Comparison of ENCODE assay signal across 8 cellular contexts in genomic region chr20:37346526-37347346, GRCh38. TPM values are rescaled to one million over a fixed set of nuclear protein-coding genes. Genes with fewer than 3 reads are reported as not detected.
DNase-seq lines count a peak whose midpoint lies in the region; ATAC-seq and TF ChIP-seq lines count a peak whose summit lies in the region.

No MANE protein-coding gene starts in this region.

- peak overlapping the region; percentile 54 to 79 (median 70); a peak in 20 of 22 replicates for H3K27ac ChIP-seq in BLaER1 treated with 17β-estradiol and CSF1 and Interleukin-3, amounts not matched to agents 10 nM and 100 nM
- H3K27ac ChIP-seq in Karpas-422 (ENCODE audit: low read length) (peak overlapping the region; percentile 87), neural cell (ENCODE audit: low read length) (no peak overlapping the region)

- no peak for TF ChIP-seq EP300 in neural cell (conservative IDR thresholded peaks at IDR 0.05; ENCODE audit: poor library complexity, severe bottlenecking)

- H3K4me2 ChIP-seq in BLaER1 treated with 17β-estradiol and CSF1 and Interleukin-3, amounts not matched to agents 10 nM and 100 nM = peak overlapping the region; percentile 86 to 99 (median 96)
- peak overlapping the region; percentile 72 for H3K4me2 ChIP-seq in Karpas-422 (ENCODE audit: low read depth, low read length, poor library complexity, severe bottlenecking)
- peak overlapping the region; percentile 89 for H3K4me2 ChIP-seq in neural cell (ENCODE audit: low read length)

- H3K36me3 ChIP-seq in BLaER1 treated with 17β-estradiol and CSF1 and Interleukin-3, amounts not matched to agents 10 nM and 100 nM = peaks cover 2 to 24% (median 13%) of the 10 kb centered on the region in 11 experiments; a peak in 17 of 22 replicates
- H3K36me3 ChIP-seq in Karpas-422 (ENCODE audit: insufficient read depth, low read length) (0 out of 2 replicates have a peak, but pooled peaks cover 8% of the 10 kb centered on the region), neural cell (ENCODE audit: insufficient read depth, low read length) (no peaks in the 10 kb centered on the region)

- intact Hi-C loops in head of caudate nucleus (cut with DNase I) = no loop called here

- H3F3A ChIP-seq in neural cell (ENCODE audit: insufficient read depth, low read length, poor library complexity, severe bottlenecking) = no peaks in the 10 kb centered on the region

- ATAC-seq in left lobe of liver = no peak

- peaks cover 58 to 86% (median 78%) of the 10 kb centered on the region in 10 experiments for H3K4me1 ChIP-seq in BLaER1 treated with 17β-estradiol and CSF1 and Interleukin-3, amounts not matched to agents 10 nM and 100 nM
- H3K4me1 ChIP-seq in Karpas-422 (ENCODE audit: low read length) = peaks cover 62% of the 10 kb centered on the region

- peaks cover 32 to 50% (median 49%) of the 10 kb centered on the region in 11 experiments; a peak in 21 of 22 replicates for H4K20me1 ChIP-seq in BLaER1 treated with 17β-estradiol and CSF1 and Interleukin-3, amounts not matched to agents 10 nM and 100 nM
- H4K20me1 ChIP-seq in Karpas-422 (ENCODE audit: insufficient read depth, low read depth, low read length) (peaks cover 19% of the 10 kb centered on the region), neural cell (ENCODE audit: insufficient read depth) (no peaks in the 10 kb centered on the region)

- no peak for TF ChIP-seq RAD21 in neural cell (conservative IDR thresholded peaks at IDR 0.05)

- DNase-seq in Karpas-422 = no peak
- no peak for DNase-seq in epithelial cell of proximal tubule (ENCODE audit: low read depth)
- DNase-seq in left lobe of liver (ENCODE audit: low spot score) = no peak
- DNase-seq in MV-4-11 (lab: John Stamatoyannopoulos, UW) = no peak
- DNase-seq in central memory CD4-positive, alpha-beta T cell = no peak
- no peak for DNase-seq in head of caudate nucleus

- peak overlapping the region; percentile 52 to 76 (median 67) for H3K4me3 ChIP-seq in BLaER1 treated with 17β-estradiol and CSF1 and Interleukin-3, amounts not matched to agents 10 nM and 100 nM
- H3K4me3 ChIP-seq in Karpas-422 (ENCODE audit: low read length) (peak overlapping the region; percentile 83), epithelial cell of proximal tubule (ENCODE audit: low read depth, low read length) (peak overlapping the region; percentile 54), neural cell (ENCODE audit: low read length) (peak overlapping the region; percentile 81)

- no peaks in the 10 kb centered on the region for H3K9me3 ChIP-seq in BLaER1 treated with 17β-estradiol and CSF1 and Interleukin-3, amounts not matched to agents 10 nM and 100 nM (replicated peaks in 1 of 11)
- H3K9me3 ChIP-seq in Karpas-422 (ENCODE audit: low read length) (no peaks in the 10 kb centered on the region), neural cell (ENCODE audit: low read length) (no peaks in the 10 kb centered on the region)

- no peak overlapping the region for H2AFZ ChIP-seq in Karpas-422 (ENCODE audit: low read length)
- no peak overlapping the region for H2AFZ ChIP-seq in neural cell (ENCODE audit: low read depth, low read length)

- H3K27me3 ChIP-seq in BLaER1 treated with 17β-estradiol and CSF1 and Interleukin-3, amounts not matched to agents 10 nM and 100 nM = no peaks in the 10 kb centered on the region
- H3K27me3 ChIP-seq in Karpas-422 (ENCODE audit: low read length) (no peaks in the 10 kb centered on the region), neural cell (ENCODE audit: insufficient read depth, low read depth, low read length) (no peaks in the 10 kb centered on the region)

- peaks cover 52% of the 10 kb centered on the region for H3K79me2 ChIP-seq in Karpas-422 (ENCODE audit: low read length)
- H3K79me2 ChIP-seq in neural cell (replicated peaks; ENCODE audit: insufficient read depth, low read length) = peaks cover 50% of the 10 kb centered on the region

- H3K9me2 ChIP-seq in Karpas-422 (replicated peaks; ENCODE audit: insufficient read depth, low read length) (no peaks in the 10 kb centered on the region), neural cell (ENCODE audit: insufficient read depth, low read length) (no peaks in the 10 kb centered on the region)

- peak overlapping the region; percentile 75 to 85 (median 82) for H3K9ac ChIP-seq in BLaER1 treated with 17β-estradiol and CSF1 and Interleukin-3, amounts not matched to agents 10 nM and 100 nM
- peak overlapping the region; percentile 83 for H3K9ac ChIP-seq in Karpas-422 (ENCODE audit: low read length)
- H3K9ac ChIP-seq in neural cell (ENCODE audit: low read length) = peak overlapping the region; percentile 78

- TF ChIP-seq CTCF in epithelial cell of proximal tubule (conservative IDR thresholded peaks at IDR 0.05; ENCODE audit: low read depth, low read length) = no peak
- TF ChIP-seq CTCF in neural cell (IDR thresholded peaks at IDR 0.05; ENCODE audit: poor library complexity, severe bottlenecking) = no peak

TF ChIP-seq in neural cell, 6 proteins besides CTCF, POLR2A, EP300 and RAD21:
- TF ChIP-seq POLR2AphosphoS5 (IDR thresholded peaks at IDR 0.05) (no peak), SMC3 (conservative IDR thresholded peaks at IDR 0.05; ENCODE audit: poor library complexity) (no peak), MXI1 (conservative IDR thresholded peaks at IDR 0.05; ENCODE audit: poor library complexity, severe bottlenecking) (no peak), EZH2 (IDR thresholded peaks at IDR 0.05; ENCODE audit: borderline replicate concordance, insufficient read depth, low read length, poor library complexity, severe bottlenecking) (no peak), TAF1 (IDR thresholded peaks at IDR 0.05; ENCODE audit: low read depth) (no peak)
- TF ChIP-seq, protein P1, sequence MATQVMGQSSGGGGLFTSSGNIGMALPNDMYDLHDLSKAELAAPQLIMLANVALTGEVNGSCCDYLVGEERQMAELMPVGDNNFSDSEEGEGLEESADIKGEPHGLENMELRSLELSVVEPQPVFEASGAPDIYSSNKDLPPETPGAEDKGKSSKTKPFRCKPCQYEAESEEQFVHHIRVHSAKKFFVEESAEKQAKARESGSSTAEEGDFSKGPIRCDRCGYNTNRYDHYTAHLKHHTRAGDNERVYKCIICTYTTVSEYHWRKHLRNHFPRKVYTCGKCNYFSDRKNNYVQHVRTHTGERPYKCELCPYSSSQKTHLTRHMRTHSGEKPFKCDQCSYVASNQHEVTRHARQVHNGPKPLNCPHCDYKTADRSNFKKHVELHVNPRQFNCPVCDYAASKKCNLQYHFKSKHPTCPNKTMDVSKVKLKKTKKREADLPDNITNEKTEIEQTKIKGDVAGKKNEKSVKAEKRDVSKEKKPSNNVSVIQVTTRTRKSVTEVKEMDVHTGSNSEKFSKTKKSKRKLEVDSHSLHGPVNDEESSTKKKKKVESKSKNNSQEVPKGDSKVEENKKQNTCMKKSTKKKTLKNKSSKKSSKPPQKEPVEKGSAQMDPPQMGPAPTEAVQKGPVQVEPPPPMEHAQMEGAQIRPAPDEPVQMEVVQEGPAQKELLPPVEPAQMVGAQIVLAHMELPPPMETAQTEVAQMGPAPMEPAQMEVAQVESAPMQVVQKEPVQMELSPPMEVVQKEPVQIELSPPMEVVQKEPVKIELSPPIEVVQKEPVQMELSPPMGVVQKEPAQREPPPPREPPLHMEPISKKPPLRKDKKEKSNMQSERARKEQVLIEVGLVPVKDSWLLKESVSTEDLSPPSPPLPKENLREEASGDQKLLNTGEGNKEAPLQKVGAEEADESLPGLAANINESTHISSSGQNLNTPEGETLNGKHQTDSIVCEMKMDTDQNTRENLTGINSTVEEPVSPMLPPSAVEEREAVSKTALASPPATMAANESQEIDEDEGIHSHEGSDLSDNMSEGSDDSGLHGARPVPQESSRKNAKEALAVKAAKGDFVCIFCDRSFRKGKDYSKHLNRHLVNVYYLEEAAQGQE (IDR thresholded peaks at IDR 0.05; ENCODE audit: borderline replicate concordance) = no peak

RNA-seq across cellular contexts. Expression of gene SRC, which starts 0.8 kb away (rescaled TPM):
- 39.9 and 41.5 TPM in 2 replicates for total RNA-seq in Karpas-422 (2014; rRNA removed; shearing (Covaris generic); ENCODE audit: low replicate concordance)
- 32.5 and 37.8 TPM in 2 replicates for total RNA-seq in epithelial cell of proximal tubule
- polyA plus RNA-seq in neural cell = 39.0 and 49.5 TPM in 2 replicates
- 50.9 and 53.7 TPM in 2 replicates for polyA minus RNA-seq in neural cell
- total RNA-seq in left lobe of liver = 9.6 TPM

RNA-seq across cellular contexts. Expression of gene MANBAL, which starts 57.3 kb away (rescaled TPM):
- total RNA-seq in Karpas-422 (2014; rRNA removed; shearing (Covaris generic); ENCODE audit: low replicate concordance) = 7.7 and 8.5 TPM in 2 replicates
- total RNA-seq in epithelial cell of proximal tubule = 18.7 and 41.6 TPM in 2 replicates
- polyA plus RNA-seq in neural cell = 41.5 and 42.1 TPM in 2 replicates
- polyA minus RNA-seq in neural cell = 18.6 and 19.2 TPM in 2 replicates
- total RNA-seq in left lobe of liver = 12.3 TPM
